In the genomic region with DNA sequence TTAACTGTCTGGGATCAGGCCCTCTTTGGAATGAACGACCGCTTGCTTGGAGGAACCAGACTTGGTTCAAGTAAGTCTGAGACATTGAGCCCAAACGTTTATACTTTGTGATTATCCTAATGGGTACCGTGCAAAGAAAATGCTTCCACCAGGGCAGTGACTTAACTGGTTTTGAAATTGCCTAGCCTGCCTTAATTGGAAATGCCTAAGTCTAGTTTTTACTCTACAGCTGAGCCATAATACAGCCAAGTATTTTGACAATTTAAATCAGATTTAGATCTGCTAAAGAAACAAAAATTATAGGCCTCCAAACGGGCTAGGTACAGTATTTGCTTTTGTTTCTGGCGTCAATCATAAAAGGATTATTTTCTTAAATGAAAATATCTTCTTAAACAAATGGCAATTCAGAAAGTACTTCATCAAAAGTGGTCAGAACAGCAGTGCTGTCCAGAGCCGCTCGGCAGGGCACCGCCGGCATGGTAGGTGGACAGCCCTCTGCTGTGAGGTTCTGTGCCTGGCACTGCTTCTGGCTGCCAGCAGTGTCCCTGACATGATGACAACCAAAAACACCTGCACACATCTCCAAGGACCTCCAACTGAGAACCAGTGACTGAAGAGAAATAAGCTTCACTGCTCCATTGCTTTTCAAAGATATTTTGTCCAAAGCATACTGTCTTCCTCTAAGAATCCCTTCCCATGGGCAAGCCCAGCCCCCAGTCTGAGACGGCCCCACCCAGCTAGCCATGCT, we compare ENCODE assay signal across 1 cellular context.
TF ChIP-seq lines count a peak whose summit lies in the region.

No MANE protein-coding gene starts in this region.

TF ChIP-seq in GM12878, 131 proteins besides CTCF, POLR2A, EP300 and RAD21:
- TF ChIP-seq IRF5 (IDR thresholded peaks at IDR 0.05; ENCODE audit: borderline replicate concordance) (no peak), HDGF (IDR thresholded peaks at IDR 0.05) (no peak), CBFB (IDR thresholded peaks at IDR 0.05; ENCODE audit: low read depth) (0 out of 2 replicates have a peak, but pooled peaks have one; percentile 5), BMI1 (IDR thresholded peaks at IDR 0.05; ENCODE audit: borderline replicate concordance) (no peak), ELK1 (IDR thresholded peaks at IDR 0.05; ENCODE audit: low read depth, low read length) (no peak)
TF ChIP-seq in GM12878: peak in this region for 1.
